1 cellular context compared by ENCODE assay signal in the genomic region with DNA sequence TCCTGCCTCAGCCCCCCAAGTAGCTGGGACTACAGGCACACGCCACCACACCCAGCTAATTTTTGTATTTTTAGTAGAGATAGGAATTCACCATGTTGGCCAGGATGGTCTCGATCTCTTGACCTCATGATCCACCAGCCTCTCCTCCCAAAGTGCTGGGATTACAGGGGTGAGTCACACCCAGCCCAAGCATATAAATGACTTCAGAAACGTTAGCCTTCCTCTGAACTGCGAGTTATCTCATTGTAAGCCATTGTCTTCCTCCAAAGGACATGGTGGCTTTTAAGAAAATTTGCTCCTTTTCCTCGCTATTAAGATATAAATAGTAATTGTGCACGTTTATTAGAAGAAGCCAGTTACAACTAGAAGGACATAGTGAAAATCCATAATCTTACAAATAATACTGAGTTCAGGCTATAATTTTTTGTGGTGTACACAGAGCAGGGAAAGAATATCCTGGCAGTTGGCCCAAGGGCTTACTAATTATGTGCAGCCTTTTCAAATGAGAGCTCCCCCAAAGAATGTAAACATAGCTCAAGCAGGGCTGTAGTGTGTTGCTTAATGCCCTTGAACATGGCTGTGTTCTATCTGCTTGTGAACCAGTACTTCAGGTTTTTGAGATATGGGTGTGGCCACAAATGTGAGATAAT.
A peak's percentile ranks its signal among the peaks of the same experiment; 100 is the strongest.
TF ChIP-seq lines count a peak whose summit lies in the region.

No MANE protein-coding gene starts in this region.

TF ChIP-seq in K562, 482 proteins besides CTCF, POLR2A, EP300 and RAD21 (continued from another document):
- TF ChIP-seq, protein P1, sequence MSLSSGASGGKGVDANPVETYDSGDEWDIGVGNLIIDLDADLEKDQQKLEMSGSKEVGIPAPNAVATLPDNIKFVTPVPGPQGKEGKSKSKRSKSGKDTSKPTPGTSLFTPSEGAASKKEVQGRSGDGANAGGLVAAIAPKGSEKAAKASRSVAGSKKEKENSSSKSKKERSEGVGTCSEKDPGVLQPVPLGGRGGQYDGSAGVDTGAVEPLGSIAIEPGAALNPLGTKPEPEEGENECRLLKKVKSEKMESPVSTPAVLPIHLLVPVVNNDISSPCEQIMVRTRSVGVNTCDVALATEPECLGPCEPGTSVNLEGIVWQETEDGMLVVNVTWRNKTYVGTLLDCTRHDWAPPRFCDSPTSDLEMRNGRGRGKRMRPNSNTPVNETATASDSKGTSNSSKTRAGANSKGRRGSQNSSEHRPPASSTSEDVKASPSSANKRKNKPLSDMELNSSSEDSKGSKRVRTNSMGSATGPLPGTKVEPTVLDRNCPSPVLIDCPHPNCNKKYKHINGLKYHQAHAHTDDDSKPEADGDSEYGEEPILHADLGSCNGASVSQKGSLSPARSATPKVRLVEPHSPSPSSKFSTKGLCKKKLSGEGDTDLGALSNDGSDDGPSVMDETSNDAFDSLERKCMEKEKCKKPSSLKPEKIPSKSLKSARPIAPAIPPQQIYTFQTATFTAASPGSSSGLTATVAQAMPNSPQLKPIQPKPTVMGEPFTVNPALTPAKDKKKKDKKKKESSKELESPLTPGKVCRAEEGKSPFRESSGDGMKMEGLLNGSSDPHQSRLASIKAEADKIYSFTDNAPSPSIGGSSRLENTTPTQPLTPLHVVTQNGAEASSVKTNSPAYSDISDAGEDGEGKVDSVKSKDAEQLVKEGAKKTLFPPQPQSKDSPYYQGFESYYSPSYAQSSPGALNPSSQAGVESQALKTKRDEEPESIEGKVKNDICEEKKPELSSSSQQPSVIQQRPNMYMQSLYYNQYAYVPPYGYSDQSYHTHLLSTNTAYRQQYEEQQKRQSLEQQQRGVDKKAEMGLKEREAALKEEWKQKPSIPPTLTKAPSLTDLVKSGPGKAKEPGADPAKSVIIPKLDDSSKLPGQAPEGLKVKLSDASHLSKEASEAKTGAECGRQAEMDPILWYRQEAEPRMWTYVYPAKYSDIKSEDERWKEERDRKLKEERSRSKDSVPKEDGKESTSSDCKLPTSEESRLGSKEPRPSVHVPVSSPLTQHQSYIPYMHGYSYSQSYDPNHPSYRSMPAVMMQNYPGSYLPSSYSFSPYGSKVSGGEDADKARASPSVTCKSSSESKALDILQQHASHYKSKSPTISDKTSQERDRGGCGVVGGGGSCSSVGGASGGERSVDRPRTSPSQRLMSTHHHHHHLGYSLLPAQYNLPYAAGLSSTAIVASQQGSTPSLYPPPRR (CRISPR knock-in tag; IDR thresholded peaks at IDR 0.05; ENCODE audit: borderline replicate concordance) = no peak
- peak; percentile 44 to 47; a peak in 2 of 4 replicates for TF ChIP-seq FOXA3 (CRISPR knock-in tag; conservative IDR thresholded peaks at IDR 0.05 in 1 of 2, IDR thresholded peaks at IDR 0.05 in 1 of 2)
- peak; percentile 62 for TF ChIP-seq FOSL1 (tag; conservative IDR thresholded peaks at IDR 0.05)
